Comparison of ENCODE assay signal across 1 cellular context in the genomic region with DNA sequence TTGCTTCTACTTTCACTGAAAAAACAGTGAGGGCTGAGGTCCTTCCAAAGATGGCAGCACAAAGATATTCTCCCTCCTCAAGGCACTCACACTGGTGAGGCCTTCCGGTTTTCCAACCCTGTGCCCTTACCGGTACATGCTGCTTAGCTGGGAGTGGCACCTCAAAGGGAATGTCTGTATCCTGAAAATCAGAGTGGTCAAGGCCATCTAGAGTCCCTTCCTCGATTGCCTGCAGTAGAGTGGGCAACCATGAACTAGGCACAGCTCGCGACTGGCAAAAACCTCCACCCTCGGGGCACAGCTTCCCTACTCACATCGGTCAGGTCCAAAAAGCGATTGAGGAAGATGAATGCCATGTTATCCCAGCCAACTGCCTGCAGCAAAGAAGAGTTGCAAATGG.
TF ChIP-seq lines count a peak whose summit lies in the region.

No MANE protein-coding gene starts in this region.

TF ChIP-seq in GM23338, 12 proteins besides CTCF, POLR2A, EP300 and RAD21 (continued from another document):
- TF ChIP-seq ZNF462 (CRISPR knock-in tag; IDR thresholded peaks at IDR 0.05), result no peak
- TF ChIP-seq POLR2AphosphoS5 (IDR thresholded peaks at IDR 0.05; ENCODE audit: low read depth), result no peak
- TF ChIP-seq STAT1 (IDR thresholded peaks at IDR 0.05; ENCODE audit: unreplicated experiment), result no peak
- TF ChIP-seq, protein P1, sequence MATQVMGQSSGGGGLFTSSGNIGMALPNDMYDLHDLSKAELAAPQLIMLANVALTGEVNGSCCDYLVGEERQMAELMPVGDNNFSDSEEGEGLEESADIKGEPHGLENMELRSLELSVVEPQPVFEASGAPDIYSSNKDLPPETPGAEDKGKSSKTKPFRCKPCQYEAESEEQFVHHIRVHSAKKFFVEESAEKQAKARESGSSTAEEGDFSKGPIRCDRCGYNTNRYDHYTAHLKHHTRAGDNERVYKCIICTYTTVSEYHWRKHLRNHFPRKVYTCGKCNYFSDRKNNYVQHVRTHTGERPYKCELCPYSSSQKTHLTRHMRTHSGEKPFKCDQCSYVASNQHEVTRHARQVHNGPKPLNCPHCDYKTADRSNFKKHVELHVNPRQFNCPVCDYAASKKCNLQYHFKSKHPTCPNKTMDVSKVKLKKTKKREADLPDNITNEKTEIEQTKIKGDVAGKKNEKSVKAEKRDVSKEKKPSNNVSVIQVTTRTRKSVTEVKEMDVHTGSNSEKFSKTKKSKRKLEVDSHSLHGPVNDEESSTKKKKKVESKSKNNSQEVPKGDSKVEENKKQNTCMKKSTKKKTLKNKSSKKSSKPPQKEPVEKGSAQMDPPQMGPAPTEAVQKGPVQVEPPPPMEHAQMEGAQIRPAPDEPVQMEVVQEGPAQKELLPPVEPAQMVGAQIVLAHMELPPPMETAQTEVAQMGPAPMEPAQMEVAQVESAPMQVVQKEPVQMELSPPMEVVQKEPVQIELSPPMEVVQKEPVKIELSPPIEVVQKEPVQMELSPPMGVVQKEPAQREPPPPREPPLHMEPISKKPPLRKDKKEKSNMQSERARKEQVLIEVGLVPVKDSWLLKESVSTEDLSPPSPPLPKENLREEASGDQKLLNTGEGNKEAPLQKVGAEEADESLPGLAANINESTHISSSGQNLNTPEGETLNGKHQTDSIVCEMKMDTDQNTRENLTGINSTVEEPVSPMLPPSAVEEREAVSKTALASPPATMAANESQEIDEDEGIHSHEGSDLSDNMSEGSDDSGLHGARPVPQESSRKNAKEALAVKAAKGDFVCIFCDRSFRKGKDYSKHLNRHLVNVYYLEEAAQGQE (IDR thresholded peaks at IDR 0.05; ENCODE audit: unreplicated experiment), result no peak
- no peak for TF ChIP-seq ZNF331 (CRISPR knock-in tag; IDR thresholded peaks at IDR 0.05; ENCODE audit: low read depth)
- no peak for TF ChIP-seq NANOG (IDR thresholded peaks at IDR 0.05; ENCODE audit: borderline replicate concordance)
- no peak for TF ChIP-seq EZH2 (IDR thresholded peaks at IDR 0.05; ENCODE audit: low read depth, unreplicated experiment)
- no peak for TF ChIP-seq CREB1 (CRISPR knock-in tag; IDR thresholded peaks at IDR 0.05; ENCODE audit: low read depth)
